In the genomic region with DNA sequence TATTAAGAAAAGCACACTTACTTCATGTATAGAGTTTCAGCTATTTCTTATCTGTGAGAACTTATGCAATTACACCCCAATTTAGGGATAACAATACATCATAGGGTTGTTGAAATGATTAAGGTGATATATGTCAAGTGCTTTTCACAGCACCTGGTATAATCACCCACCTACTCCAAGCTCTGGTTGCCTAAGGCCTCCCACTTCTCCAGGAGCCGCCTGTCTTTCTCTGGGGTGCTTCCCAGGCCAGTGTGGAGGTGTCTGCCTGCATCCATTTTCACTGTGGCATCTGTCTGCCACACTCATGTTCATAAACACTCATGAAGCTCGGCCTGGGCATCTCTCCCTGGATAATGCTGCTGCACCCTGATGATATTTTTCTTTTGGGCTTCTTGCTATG, we compare ENCODE assay signal across 17 cellular contexts.
A peak's percentile ranks its signal among the peaks of the same experiment; 100 is the strongest.
DNase-seq lines count a peak whose midpoint lies in the region; ATAC-seq and TF ChIP-seq lines count a peak whose summit lies in the region.
"Had no signal": no experiment of that assay in that cellular context is flagged by ENCODE, and none has a peak within 500 bp of the region (broad histone marks: within the 10 kb centered on the region; RNA-seq: fewer than 3 reads in every experiment).

No MANE protein-coding gene starts in this region.

- no peaks in the 10 kb centered on the region for H3K27me3 ChIP-seq in GM23338 (ENCODE audit: insufficient read depth)

- ATAC-seq in GM23338 = no peak
- ATAC-seq: GM12878, HCT116 had no signal

- H4K20me1 ChIP-seq in GM23338 (replicated peaks; ENCODE audit: insufficient read depth) = no peaks in the 10 kb centered on the region

- H3K4me2 ChIP-seq in GM23338 = no peak overlapping the region

- peaks cover 2% of the 10 kb centered on the region for H3K27me3 Mint-ChIP-seq in GM23338 (ENCODE audit: insufficient read depth, low read depth, poor library complexity)
- no peaks in the 10 kb centered on the region for H3K27me3 Mint-ChIP-seq in endothelial cell (ENCODE audit: unreplicated experiment)
- H3K27me3 Mint-ChIP-seq: CD4-positive, CD25-positive, alpha-beta regulatory T cell; CD8-positive, alpha-beta memory T cell had no signal

- H3K36me3 Mint-ChIP-seq in GM23338 (ENCODE audit: low read depth) = no peaks in the 10 kb centered on the region
- H3K36me3 Mint-ChIP-seq in endothelial cell (ENCODE audit: low read depth, unreplicated experiment) = no peaks in the 10 kb centered on the region
- H3K36me3 Mint-ChIP-seq: CD4-positive, CD25-positive, alpha-beta regulatory T cell; CD8-positive, alpha-beta memory T cell had no signal

- no peak overlapping the region for H3K27ac ChIP-seq in GM23338 (ENCODE audit: low read depth)
- H3K27ac ChIP-seq in caudate nucleus (ENCODE audit: low read depth, low read length) = no peak overlapping the region
- H3K27ac ChIP-seq: GM23248 had no signal

- H3K4me3 Mint-ChIP-seq in GM23338 (no peak overlapping the region), endothelial cell (ENCODE audit: unreplicated experiment) (no peak overlapping the region)
- H3K4me3 Mint-ChIP-seq: CD4-positive, CD25-positive, alpha-beta regulatory T cell; CD8-positive, alpha-beta memory T cell; H9 had no signal

- H3K27ac Mint-ChIP-seq in GM23338 (no peak overlapping the region), endothelial cell (ENCODE audit: unreplicated experiment) (no peak overlapping the region)
- H3K27ac Mint-ChIP-seq: CD4-positive, CD25-positive, alpha-beta regulatory T cell; CD8-positive, alpha-beta memory T cell had no signal

- peak overlapping the region; percentile 66; the same call in 1 of the 2 replicates for H2AFZ ChIP-seq in GM23338
- H2AFZ ChIP-seq: GM23248 had no signal

- no peak for TF ChIP-seq CTCF in GM23338 (conservative IDR thresholded peaks at IDR 0.05; ENCODE audit: low read depth in 2 of 2)
- TF ChIP-seq CTCF in endothelial cell (IDR thresholded peaks at IDR 0.05; ENCODE audit: unreplicated experiment) = no peak

- no peaks in the 10 kb centered on the region for H3F3A ChIP-seq in GM23338 (replicated peaks; ENCODE audit: low read depth)

- no peaks in the 10 kb centered on the region for H3K79me2 ChIP-seq in GM23338 (replicated peaks; ENCODE audit: insufficient read depth)

- no peak for DNase-seq in GM23338 (ENCODE audit: low spot score)
- DNase-seq in NCI-H1436 (lab: John Stamatoyannopoulos, UW) = peak; percentile 43
- peak in 32 of 61 donors; percentile 2 to 83 (median 26) for DNase-seq in caudate nucleus (lab: John Stamatoyannopoulos, UW)
- peak; percentile 59 for DNase-seq in putamen (ENCODE audit: low spot score)
- no peak for DNase-seq in central memory CD4-positive, alpha-beta T cell
- no peak for DNase-seq in endothelial cell (ENCODE audit: low spot score)
- DNase-seq: C1 segment of cervical spinal cord; CD4-positive, CD25-positive, alpha-beta regulatory T cell; CD8-positive, alpha-beta memory T cell; DMS 273 treated with DMSO at 0.1 percent for 48 hours; DMS79; EL; GDM1; GM23248; H9 had no signal

- H3K9me2 ChIP-seq in GM23338 (ENCODE audit: insufficient read depth) = 0 out of 2 replicates have a peak, but pooled peaks cover 16% of the 10 kb centered on the region

- no peaks in the 10 kb centered on the region for H3K4me1 ChIP-seq in GM23338 (ENCODE audit: insufficient read depth)

- peaks cover 7% of the 10 kb centered on the region; the same call in 2 of the 3 replicates for H3K4me1 Mint-ChIP-seq in GM23338
- peaks cover 4% of the 10 kb centered on the region for H3K4me1 Mint-ChIP-seq in endothelial cell (ENCODE audit: unreplicated experiment)
- H3K4me1 Mint-ChIP-seq: CD4-positive, CD25-positive, alpha-beta regulatory T cell; CD8-positive, alpha-beta memory T cell had no signal

- H3K4me3 ChIP-seq in GM23338 = no peak overlapping the region
- H3K4me3 ChIP-seq: GM12878, GM23248 had no signal

- H3K36me3 ChIP-seq in GM23338 (ENCODE audit: insufficient read depth) = no peaks in the 10 kb centered on the region

- H3K9me3 Mint-ChIP-seq in GM23338 (no peaks in the 10 kb centered on the region; the same call in 2 of the 3 replicates), endothelial cell (ENCODE audit: unreplicated experiment) (no peaks in the 10 kb centered on the region)
- H3K9me3 Mint-ChIP-seq: CD8-positive, alpha-beta memory T cell; H9 had no signal

TF ChIP-seq in GM23338, 12 proteins besides CTCF, POLR2A, EP300 and RAD21 (continues in another document):
- no peak for TF ChIP-seq JUNB (IDR thresholded peaks at IDR 0.05; ENCODE audit: unreplicated experiment)
- TF ChIP-seq, protein P1, sequence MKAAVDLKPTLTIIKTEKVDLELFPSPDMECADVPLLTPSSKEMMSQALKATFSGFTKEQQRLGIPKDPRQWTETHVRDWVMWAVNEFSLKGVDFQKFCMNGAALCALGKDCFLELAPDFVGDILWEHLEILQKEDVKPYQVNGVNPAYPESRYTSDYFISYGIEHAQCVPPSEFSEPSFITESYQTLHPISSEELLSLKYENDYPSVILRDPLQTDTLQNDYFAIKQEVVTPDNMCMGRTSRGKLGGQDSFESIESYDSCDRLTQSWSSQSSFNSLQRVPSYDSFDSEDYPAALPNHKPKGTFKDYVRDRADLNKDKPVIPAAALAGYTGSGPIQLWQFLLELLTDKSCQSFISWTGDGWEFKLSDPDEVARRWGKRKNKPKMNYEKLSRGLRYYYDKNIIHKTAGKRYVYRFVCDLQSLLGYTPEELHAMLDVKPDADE (IDR thresholded peaks at IDR 0.05) = no peak
- TF ChIP-seq, protein P2, sequence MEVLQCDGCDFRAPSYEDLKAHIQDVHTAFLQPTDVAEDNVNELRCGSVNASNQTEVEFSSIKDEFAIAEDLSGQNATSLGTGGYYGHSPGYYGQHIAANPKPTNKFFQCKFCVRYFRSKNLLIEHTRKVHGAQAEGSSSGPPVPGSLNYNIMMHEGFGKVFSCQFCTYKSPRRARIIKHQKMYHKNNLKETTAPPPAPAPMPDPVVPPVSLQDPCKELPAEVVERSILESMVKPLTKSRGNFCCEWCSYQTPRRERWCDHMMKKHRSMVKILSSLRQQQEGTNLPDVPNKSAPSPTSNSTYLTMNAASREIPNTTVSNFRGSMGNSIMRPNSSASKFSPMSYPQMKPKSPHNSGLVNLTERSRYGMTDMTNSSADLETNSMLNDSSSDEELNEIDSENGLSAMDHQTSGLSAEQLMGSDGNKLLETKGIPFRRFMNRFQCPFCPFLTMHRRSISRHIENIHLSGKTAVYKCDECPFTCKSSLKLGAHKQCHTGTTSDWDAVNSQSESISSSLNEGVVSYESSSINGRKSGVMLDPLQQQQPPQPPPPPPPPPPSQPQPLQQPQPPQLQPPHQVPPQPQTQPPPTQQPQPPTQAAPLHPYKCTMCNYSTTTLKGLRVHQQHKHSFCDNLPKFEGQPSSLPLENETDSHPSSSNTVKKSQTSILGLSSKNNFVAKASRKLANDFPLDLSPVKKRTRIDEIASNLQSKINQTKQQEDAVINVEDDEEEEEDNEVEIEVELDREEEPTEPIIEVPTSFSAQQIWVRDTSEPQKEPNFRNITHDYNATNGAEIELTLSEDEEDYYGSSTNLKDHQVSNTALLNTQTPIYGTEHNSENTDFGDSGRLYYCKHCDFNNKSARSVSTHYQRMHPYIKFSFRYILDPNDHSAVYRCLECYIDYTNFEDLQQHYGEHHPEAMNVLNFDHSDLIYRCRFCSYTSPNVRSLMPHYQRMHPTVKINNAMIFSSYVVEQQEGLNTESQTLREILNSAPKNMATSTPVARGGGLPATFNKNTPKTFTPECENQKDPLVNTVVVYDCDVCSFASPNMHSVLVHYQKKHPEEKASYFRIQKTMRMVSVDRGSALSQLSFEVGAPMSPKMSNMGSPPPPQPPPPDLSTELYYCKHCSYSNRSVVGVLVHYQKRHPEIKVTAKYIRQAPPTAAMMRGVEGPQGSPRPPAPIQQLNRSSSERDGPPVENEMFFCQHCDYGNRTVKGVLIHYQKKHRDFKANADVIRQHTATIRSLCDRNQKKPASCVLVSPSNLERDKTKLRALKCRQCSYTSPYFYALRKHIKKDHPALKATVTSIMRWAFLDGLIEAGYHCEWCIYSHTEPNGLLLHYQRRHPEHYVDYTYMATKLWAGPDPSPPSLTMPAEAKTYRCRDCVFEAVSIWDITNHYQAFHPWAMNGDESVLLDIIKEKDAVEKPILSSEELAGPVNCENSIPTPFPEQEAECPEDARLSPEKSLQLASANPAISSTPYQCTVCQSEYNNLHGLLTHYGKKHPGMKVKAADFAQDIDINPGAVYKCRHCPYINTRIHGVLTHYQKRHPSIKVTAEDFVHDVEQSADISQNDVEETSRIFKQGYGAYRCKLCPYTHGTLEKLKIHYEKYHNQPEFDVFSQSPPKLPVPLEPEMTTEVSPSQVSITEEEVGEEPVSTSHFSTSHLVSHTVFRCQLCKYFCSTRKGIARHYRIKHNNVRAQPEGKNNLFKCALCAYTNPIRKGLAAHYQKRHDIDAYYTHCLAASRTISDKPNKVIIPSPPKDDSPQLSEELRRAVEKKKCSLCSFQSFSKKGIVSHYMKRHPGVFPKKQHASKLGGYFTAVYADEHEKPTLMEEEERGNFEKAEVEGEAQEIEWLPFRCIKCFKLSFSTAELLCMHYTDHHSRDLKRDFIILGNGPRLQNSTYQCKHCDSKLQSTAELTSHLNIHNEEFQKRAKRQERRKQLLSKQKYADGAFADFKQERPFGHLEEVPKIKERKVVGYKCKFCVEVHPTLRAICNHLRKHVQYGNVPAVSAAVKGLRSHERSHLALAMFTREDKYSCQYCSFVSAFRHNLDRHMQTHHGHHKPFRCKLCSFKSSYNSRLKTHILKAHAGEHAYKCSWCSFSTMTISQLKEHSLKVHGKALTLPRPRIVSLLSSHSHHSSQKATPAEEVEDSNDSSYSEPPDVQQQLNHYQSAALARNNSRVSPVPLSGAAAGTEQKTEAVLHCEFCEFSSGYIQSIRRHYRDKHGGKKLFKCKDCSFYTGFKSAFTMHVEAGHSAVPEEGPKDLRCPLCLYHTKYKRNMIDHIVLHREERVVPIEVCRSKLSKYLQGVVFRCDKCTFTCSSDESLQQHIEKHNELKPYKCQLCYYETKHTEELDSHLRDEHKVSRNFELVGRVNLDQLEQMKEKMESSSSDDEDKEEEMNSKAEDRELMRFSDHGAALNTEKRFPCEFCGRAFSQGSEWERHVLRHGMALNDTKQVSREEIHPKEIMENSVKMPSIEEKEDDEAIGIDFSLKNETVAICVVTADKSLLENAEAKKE (CRISPR knock-in tag; IDR thresholded peaks at IDR 0.05) = no peak
- TF ChIP-seq ZNF114 (CRISPR knock-in tag; IDR thresholded peaks at IDR 0.05) = no peak
- TF ChIP-seq STAT1 (IDR thresholded peaks at IDR 0.05; ENCODE audit: unreplicated experiment) = no peak
- TF ChIP-seq CREB1 (CRISPR knock-in tag; IDR thresholded peaks at IDR 0.05; ENCODE audit: low read depth) = no peak
- no peak for TF ChIP-seq ZNF331 (CRISPR knock-in tag; IDR thresholded peaks at IDR 0.05; ENCODE audit: low read depth)
- TF ChIP-seq EZH2phosphoT487 (IDR thresholded peaks at IDR 0.05; ENCODE audit: unreplicated experiment) = no peak
- no peak for TF ChIP-seq POLR2AphosphoS5 (IDR thresholded peaks at IDR 0.05; ENCODE audit: low read depth)
- TF ChIP-seq EZH2 (IDR thresholded peaks at IDR 0.05; ENCODE audit: low read depth, unreplicated experiment) = no peak

Comparison
In these comparisons a context has a peak if more than half of its experiments do, and no peak if none do; other contexts are left out.
1. DNase-seq: peak in NCI-H1436 (single experiment), caudate nucleus (32 of 61) and putamen (single experiment); none in GM23338 (single experiment), central memory CD4-positive, alpha-beta T cell (single experiment) and endothelial cell (single experiment).